ENCODE assay signal across 8 cellular contexts in genomic region chr3:195443391-195443989, GRCh38. TPM values are rescaled to one million over a fixed set of nuclear protein-coding genes. Genes with fewer than 3 reads are reported as not detected.
A peak's percentile ranks its signal among the peaks of the same experiment; 100 is the strongest.
DNase-seq lines count a peak whose midpoint lies in the region; ATAC-seq, FAIRE-seq and TF ChIP-seq lines count a peak whose summit lies in the region.

No MANE protein-coding gene starts in this region.

- H3K4me1 Mint-ChIP-seq in activated CD4-positive, alpha-beta T cell treated with anti-CD3 and anti-CD28 coated beads, Interleukin-2, amount 10 ng/mL, durations not matched to agents 24 days and 14 days = peaks cover 39% of the 10 kb centered on the region
- H3K4me1 Mint-ChIP-seq in activated T-helper 1 cell treated with anti-CD3 and anti-CD28 coated beads, Interleukin-12 subunit alpha, Interleukin-12 subunit beta, Interleukin-2, Interleukin-4 antibody, amounts not matched to agents 30 ng/mL and 10 ng/mL and 1 ng/mL, durations not matched to agents 14 hours and 24 hours and 36 hours (ENCODE audit: low read depth) = peaks cover 42% of the 10 kb centered on the region

- no peak overlapping the region for H3K27ac ChIP-seq in kidney (ENCODE audit: low read depth in 2 of 2, low read length in 2 of 2)
- no peak overlapping the region for H3K27ac ChIP-seq in suprapubic skin

- peak; percentile 68 for DNase-seq in activated CD4-positive, alpha-beta T cell treated with anti-CD3 and anti-CD28 coated beads, Interleukin-2, amount 10 ng/mL, durations not matched to agents 24 days and 14 days
- DNase-seq in activated CD4-positive, alpha-beta T cell treated with anti-CD3 and anti-CD28 coated beads for 1 hour = no peak
- DNase-seq in activated T-helper 1 cell treated with anti-CD3 and anti-CD28 coated beads, Interleukin-12 subunit alpha, Interleukin-12 subunit beta, Interleukin-2, Interleukin-4 antibody, amounts not matched to agents 30 ng/mL and 10 ng/mL and 1 ng/mL, durations not matched to agents 14 hours and 24 hours and 36 hours (ENCODE audit: low spot score) = no peak
- DNase-seq in kidney (no peak), suprapubic skin (ENCODE audit: low spot score in 2 of 2) (no peak)
- no peak for DNase-seq in stimulated activated CD8-positive, alpha-beta memory T cell treated with anti-CD3 and anti-CD28 coated beads, Interleukin-4, amount 100 ng/mL, for 48 hours

- no peak for FAIRE-seq in kidney (lab: Jason Lieb, UNC)

- H3K27ac Mint-ChIP-seq in activated CD4-positive, alpha-beta T cell treated with anti-CD3 and anti-CD28 coated beads, Interleukin-2, amount 10 ng/mL, durations not matched to agents 24 days and 14 days = peak overlapping the region; percentile 59
- peak overlapping the region; percentile 81 for H3K27ac Mint-ChIP-seq in activated T-helper 1 cell treated with anti-CD3 and anti-CD28 coated beads, Interleukin-12 subunit alpha, Interleukin-12 subunit beta, Interleukin-2, Interleukin-4 antibody, amounts not matched to agents 30 ng/mL and 10 ng/mL and 1 ng/mL, durations not matched to agents 14 hours and 24 hours and 36 hours

- no peaks in the 10 kb centered on the region for H3K9me3 ChIP-seq in kidney (ENCODE audit: control insufficient read depth in 1 of 2, low read length in 2 of 2)
- no peaks in the 10 kb centered on the region for H3K9me3 ChIP-seq in suprapubic skin

- 19% methylated on average over 6 of the region's 6 CpGs for WGBS in suprapubic skin

- no peak for TF ChIP-seq EP300 in suprapubic skin (IDR thresholded peaks at IDR 0.05)

- intact Hi-C loops in activated CD4-positive, alpha-beta T cell treated with anti-CD3 and anti-CD28 coated beads, Interleukin-2, amount 10 ng/mL, durations not matched to agents 24 days and 14 days (cut with micrococcal nuclease) = loop anchor here (1.0 to 10.0 kb wide), 9 partner anchors 25 to 989 kb away; partner anchors contain the start of genes FAM43A, LSG1, UBXN7 and XXYLT1
- intact Hi-C loops in activated T-helper 1 cell treated with anti-CD3 and anti-CD28 coated beads, Interleukin-12 subunit alpha, Interleukin-12 subunit beta, Interleukin-2, Interleukin-4 antibody, amounts not matched to agents 30 ng/mL and 10 ng/mL and 1 ng/mL, durations not matched to agents 14 hours and 24 hours and 36 hours (cut with micrococcal nuclease) = loop anchor here (1.0 to 10.0 kb wide), 10 partner anchors 15 to 959 kb away; partner anchors contain the start of genes ATP13A3, FAM43A, LSG1 and TNK2
- intact Hi-C loops in kidney (cut with DNase I) = no loop called here

- H3K4me1 ChIP-seq in kidney (ENCODE audit: control insufficient read depth in 1 of 2, insufficient read depth in 1 of 2, low read depth in 1 of 2, low read length in 2 of 2) (peaks cover 6 to 15% of the 10 kb centered on the region in 2 donors), suprapubic skin (peaks cover 37% of the 10 kb centered on the region)

- peak overlapping the region; percentile 46 to 67 for H3K4me3 ChIP-seq in kidney (ENCODE audit: low read length in 2 of 2)
- H3K4me3 ChIP-seq in suprapubic skin = peak overlapping the region; percentile 89

- H3K36me3 ChIP-seq in kidney (ENCODE audit: control insufficient read depth in 1 of 2, insufficient read depth in 2 of 2, low read length in 2 of 2) = no peaks in the 10 kb centered on the region
- H3K36me3 ChIP-seq in suprapubic skin = no peaks in the 10 kb centered on the region

- no peaks in the 10 kb centered on the region for H3K36me3 Mint-ChIP-seq in activated CD4-positive, alpha-beta T cell treated with anti-CD3 and anti-CD28 coated beads, Interleukin-2, amount 10 ng/mL, durations not matched to agents 24 days and 14 days (ENCODE audit: low read depth)
- no peaks in the 10 kb centered on the region for H3K36me3 Mint-ChIP-seq in activated T-helper 1 cell treated with anti-CD3 and anti-CD28 coated beads, Interleukin-12 subunit alpha, Interleukin-12 subunit beta, Interleukin-2, Interleukin-4 antibody, amounts not matched to agents 30 ng/mL and 10 ng/mL and 1 ng/mL, durations not matched to agents 14 hours and 24 hours and 36 hours (ENCODE audit: low read depth)

- TF ChIP-seq CTCF in kidney (IDR thresholded peaks at IDR 0.05; ENCODE audit: borderline replicate concordance, extremely low read depth, insufficient read depth) (no peak), suprapubic skin (IDR thresholded peaks at IDR 0.05) (no peak)

- H3K9ac ChIP-seq in kidney (ENCODE audit: low read length in 2 of 2) = peak overlapping the region in 1 of 2 donors; percentile 68

- no peaks in the 10 kb centered on the region for H3K27me3 ChIP-seq in suprapubic skin

- H3K4me3 Mint-ChIP-seq in activated CD4-positive, alpha-beta T cell treated with anti-CD3 and anti-CD28 coated beads, Interleukin-2, amount 10 ng/mL, durations not matched to agents 24 days and 14 days = peak overlapping the region; percentile 97
- H3K4me3 Mint-ChIP-seq in activated T-helper 1 cell treated with anti-CD3 and anti-CD28 coated beads, Interleukin-12 subunit alpha, Interleukin-12 subunit beta, Interleukin-2, Interleukin-4 antibody, amounts not matched to agents 30 ng/mL and 10 ng/mL and 1 ng/mL, durations not matched to agents 14 hours and 24 hours and 36 hours = peak overlapping the region; percentile 92

- no peak for TF ChIP-seq POLR2A in suprapubic skin (IDR thresholded peaks at IDR 0.05)

- no peaks in the 10 kb centered on the region for H3K27me3 Mint-ChIP-seq in activated CD4-positive, alpha-beta T cell treated with anti-CD3 and anti-CD28 coated beads, Interleukin-2, amount 10 ng/mL, durations not matched to agents 24 days and 14 days
- H3K27me3 Mint-ChIP-seq in activated T-helper 1 cell treated with anti-CD3 and anti-CD28 coated beads, Interleukin-12 subunit alpha, Interleukin-12 subunit beta, Interleukin-2, Interleukin-4 antibody, amounts not matched to agents 30 ng/mL and 10 ng/mL and 1 ng/mL, durations not matched to agents 14 hours and 24 hours and 36 hours (ENCODE audit: insufficient read depth) = no peaks in the 10 kb centered on the region

- no peaks in the 10 kb centered on the region for H3K9me3 Mint-ChIP-seq in activated CD4-positive, alpha-beta T cell treated with anti-CD3 and anti-CD28 coated beads, Interleukin-2, amount 10 ng/mL, durations not matched to agents 24 days and 14 days
- no peaks in the 10 kb centered on the region for H3K9me3 Mint-ChIP-seq in activated T-helper 1 cell treated with anti-CD3 and anti-CD28 coated beads, Interleukin-12 subunit alpha, Interleukin-12 subunit beta, Interleukin-2, Interleukin-4 antibody, amounts not matched to agents 30 ng/mL and 10 ng/mL and 1 ng/mL, durations not matched to agents 14 hours and 24 hours and 36 hours

- no peak for ATAC-seq in GM21390 (IDR thresholded peaks at IDR 0.05; ENCODE audit: unreplicated experiment)
- ATAC-seq in HG02870 (IDR thresholded peaks at IDR 0.05; ENCODE audit: unreplicated experiment) = no peak

RNA-seq across cellular contexts. Expression of gene ACAP2, which starts 0.7 kb away (rescaled TPM):
- total RNA-seq in activated CD4-positive, alpha-beta T cell treated with anti-CD3 and anti-CD28 coated beads, Interleukin-2, amount 10 ng/mL, durations not matched to agents 24 days and 14 days = 39.1 and 40.0 TPM in 2 replicates
- total RNA-seq in activated T-helper 1 cell treated with anti-CD3 and anti-CD28 coated beads, Interleukin-12 subunit alpha, Interleukin-12 subunit beta, Interleukin-2, Interleukin-4 antibody, amounts not matched to agents 30 ng/mL and 10 ng/mL and 1 ng/mL, durations not matched to agents 14 hours and 24 hours and 36 hours = 38.2 and 46.3 TPM in 2 replicates
- total RNA-seq in kidney (50.1 TPM), suprapubic skin (10 to 100 TPM; 41.9 to 53.2 (median 48.0) TPM)
- 4.6 TPM for polyA plus RNA-seq in kidney (ENCODE audit: insufficient read depth, low read depth, low replicate concordance)
